In genomic region chr1:211894312-211894711, GRCh38 we compare ENCODE assay signal across 32 cellular contexts.
"Had no signal": no experiment of that assay in that cellular context is flagged by ENCODE, and none has a peak within 500 bp of the region (broad histone marks: within the 10 kb centered on the region; RNA-seq: fewer than 3 reads in every experiment).

No MANE protein-coding gene starts in this region.

- H3K4me3 ChIP-seq: adrenal gland, cardiac muscle cell had no signal

- ATAC-seq: activated CD8-positive, alpha-beta T cell treated with anti-CD3 and anti-CD28 coated beads for 36 hours; activated naive CD4-positive, alpha-beta T cell treated with anti-CD3 and anti-CD28 coated beads, Interleukin-2, amount 50 U/mL, for 72 hours; activated T-cell treated with anti-CD3 and anti-CD28 coated beads, Interleukin-2, amount 50 U/mL, for 4 hours; activated T-cell treated with anti-CD3 and anti-CD28 coated beads, Interleukin-2, amount 50 U/mL, for 72 hours; activated T-helper 17 cell treated with anti-CD3 and anti-CD28 coated beads, Interleukin-2, amount 50 U/mL, for 72 hours had no signal

- DNase-seq: activated B cell treated with CpG ODN at 0.5 μM for 24 hours; activated CD4-positive, alpha-beta memory T cell treated with anti-CD3 and anti-CD28 coated beads for 36 hours; activated CD4-positive, alpha-beta T cell treated with anti-CD3 and anti-CD28 coated beads for 4 hours; activated CD4-positive, alpha-beta T cell treated with anti-CD3 and anti-CD28 coated beads, Interleukin-2, amount 10 ng/mL, durations not matched to agents 24 days and 14 days; activated CD4-positive, alpha-beta T cell treated with anti-CD3 and anti-CD28 coated beads, Interleukin-2, amount 50 U/mL, for 1 hour; activated CD4-positive, alpha-beta T cell treated with anti-CD3 and anti-CD28 coated beads, Interleukin-2, amount 50 U/mL, for 4 hours; activated CD4-positive, CD25-positive, alpha-beta regulatory T cell treated with anti-CD3 and anti-CD28 coated beads, Interleukin-2, amount 50 U/mL, for 72 hours; activated CD8-positive, alpha-beta memory T cell treated with anti-CD3 and anti-CD28 coated beads, Interleukin-2, amount 50 U/mL, for 4 hours; activated CD8-positive, alpha-beta T cell treated with anti-CD3 and anti-CD28 coated beads for 36 hours; activated effector memory CD4-positive, alpha-beta T cell treated with anti-CD3 and anti-CD28 coated beads, Interleukin-2, amount 50 U/mL, for 16 hours; activated gamma-delta T cell treated with Interleukin-2 at 50 U/mL for 16 hours; activated naive CD4-positive, alpha-beta T cell; activated naive CD4-positive, alpha-beta T cell treated with anti-CD3 and anti-CD28 coated beads for 36 hours; activated naive CD4-positive, alpha-beta T cell treated with anti-CD3 and anti-CD28 coated beads, Interleukin-2, amount 50 U/mL, for 16 hours; activated naive CD8-positive, alpha-beta T cell treated with anti-CD3 and anti-CD28 coated beads for 36 hours; activated T-cell treated with anti-CD3 and anti-CD28 coated beads for 4 hours; activated T-cell treated with anti-CD3 and anti-CD28 coated beads, Interleukin-2, amount 50 U/mL, for 1 hour; activated T-cell treated with anti-CD3 and anti-CD28 coated beads, Interleukin-2, amount 50 U/mL, for 4 hours; activated T-cell treated with anti-CD3 and anti-CD28 coated beads, Interleukin-2, amount 50 U/mL, for 72 hours; amniotic stem cell; aorta; caudate nucleus; cerebellar nuclear complex; T-helper 1 cell; T-helper 2 cell; T-helper 9 cell had no signal

- H3K36me3 ChIP-seq: adrenal gland, cardiac muscle cell had no signal

- H3K27me3 ChIP-seq: adrenal gland, cardiac muscle cell had no signal

- H3K9me3 ChIP-seq: adrenal gland had no signal

- H3K27ac ChIP-seq: adrenal gland, cardiac muscle cell had no signal

- FAIRE-seq: astrocyte, bronchial epithelial cell had no signal
